Comparison of ENCODE assay signal across 1 cellular context in the genomic region with DNA sequence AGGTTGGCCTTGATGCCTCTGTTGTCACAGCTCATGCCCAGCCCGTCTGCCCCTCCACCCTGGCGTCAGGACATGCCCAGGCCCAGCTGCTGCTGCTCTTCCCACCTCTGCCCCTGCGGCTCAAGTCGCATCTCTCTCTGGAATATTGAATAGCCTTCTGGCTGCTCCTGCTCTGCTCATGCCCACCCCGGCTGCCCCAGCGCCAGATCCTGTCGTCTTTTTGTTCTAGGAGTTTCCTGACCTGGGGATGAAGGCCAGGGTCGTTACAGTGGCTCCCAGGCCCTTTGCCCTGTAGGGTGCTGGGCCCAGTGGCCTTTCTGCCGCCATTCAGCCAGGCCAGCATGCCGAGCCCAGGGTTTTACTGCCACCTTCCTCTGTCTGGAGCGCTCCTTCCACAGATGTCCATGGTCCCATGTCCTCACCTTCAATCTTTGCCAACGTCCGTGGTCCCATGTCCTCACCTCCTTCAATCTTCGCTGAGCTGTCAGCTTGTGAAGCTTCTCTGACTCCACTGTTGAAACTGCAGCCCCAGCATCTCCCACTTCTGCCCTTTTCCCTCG.
TF ChIP-seq lines count a peak whose summit lies in the region.

No MANE protein-coding gene starts in this region.

TF ChIP-seq in GM12878, 131 proteins besides CTCF, POLR2A, EP300 and RAD21:
- TF ChIP-seq, protein P1, sequence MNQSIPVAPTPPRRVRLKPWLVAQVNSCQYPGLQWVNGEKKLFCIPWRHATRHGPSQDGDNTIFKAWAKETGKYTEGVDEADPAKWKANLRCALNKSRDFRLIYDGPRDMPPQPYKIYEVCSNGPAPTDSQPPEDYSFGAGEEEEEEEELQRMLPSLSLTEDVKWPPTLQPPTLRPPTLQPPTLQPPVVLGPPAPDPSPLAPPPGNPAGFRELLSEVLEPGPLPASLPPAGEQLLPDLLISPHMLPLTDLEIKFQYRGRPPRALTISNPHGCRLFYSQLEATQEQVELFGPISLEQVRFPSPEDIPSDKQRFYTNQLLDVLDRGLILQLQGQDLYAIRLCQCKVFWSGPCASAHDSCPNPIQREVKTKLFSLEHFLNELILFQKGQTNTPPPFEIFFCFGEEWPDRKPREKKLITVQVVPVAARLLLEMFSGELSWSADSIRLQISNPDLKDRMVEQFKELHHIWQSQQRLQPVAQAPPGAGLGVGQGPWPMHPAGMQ (IDR thresholded peaks at IDR 0.05; ENCODE audit: borderline replicate concordance) = no peak
- TF ChIP-seq, protein P2, sequence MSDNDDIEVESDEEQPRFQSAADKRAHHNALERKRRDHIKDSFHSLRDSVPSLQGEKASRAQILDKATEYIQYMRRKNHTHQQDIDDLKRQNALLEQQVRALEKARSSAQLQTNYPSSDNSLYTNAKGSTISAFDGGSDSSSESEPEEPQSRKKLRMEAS (IDR thresholded peaks at IDR 0.05; ENCODE audit: low read depth, low read length) = no peak
- no peak for TF ChIP-seq HDAC6 (IDR thresholded peaks at IDR 0.05; ENCODE audit: unreplicated experiment)
- TF ChIP-seq TAF1 (IDR thresholded peaks at IDR 0.05; ENCODE audit: borderline replicate concordance, low read depth, low read length) = no peak
TF ChIP-seq in GM12878: peak in this region for 0.
